ENCODE assay signal across 8 cellular contexts in genomic region chr6:148509789-148510581, GRCh38.
DNase-seq lines count a peak whose midpoint lies in the region; ATAC-seq lines count a peak whose summit lies in the region.

No MANE protein-coding gene starts in this region.

- DNase-seq in NOMO-1 treated with dmso at 0.1 percent for 144 hours (lab: John Stamatoyannopoulos, UW; ENCODE audit: unreplicated experiment) (peak; percentile 89), ACHN (no peak), T-helper 9 cell (no peak)
- DNase-seq in stimulated activated naive CD4-positive, alpha-beta T cell (lab: John Stamatoyannopoulos, UW) = no peak

- H3K4me3 ChIP-seq in ectodermal cell (ENCODE audit: insufficient read depth, low read depth, low read length) = peak overlapping the region; percentile 22
- peak overlapping the region; percentile 55 to 69 for H3K4me3 ChIP-seq in muscle layer of colon (ENCODE audit: low read depth in 1 of 2, low read length in 2 of 2)

- H3K27ac ChIP-seq in ectodermal cell (ENCODE audit: insufficient read depth, low read depth, low read length, poor library complexity, severe bottlenecking) (peak overlapping the region; percentile 68), muscle layer of colon (ENCODE audit: low read depth, low read length) (peak overlapping the region; percentile 83)

- in situ Hi-C loops in ACHN (cut with HindIII; ENCODE audit: low pct_ligation_motif_present, low pct_unique_long_range_greater_than_20kb, low sequenced_read_pairs) = no loop called here

- WGBS in ectodermal cell, 2 experiments = 71 to 77% methylated on average over 5 of the region's 6 CpGs

- H3K27me3 ChIP-seq in ectodermal cell (ENCODE audit: control insufficient read depth, insufficient read depth, low read length, poor library complexity, severe bottlenecking) = no peaks in the 10 kb centered on the region
- no peaks in the 10 kb centered on the region for H3K27me3 ChIP-seq in muscle layer of colon (ENCODE audit: control insufficient read depth in 1 of 2, insufficient read depth in 2 of 2, low read length in 2 of 2)

- peak overlapping the region; percentile 62 for H3K9ac ChIP-seq in muscle layer of colon (ENCODE audit: low read length)

- H3K36me3 ChIP-seq in ectodermal cell (ENCODE audit: control insufficient read depth, insufficient read depth, low read length) = no peaks in the 10 kb centered on the region
- no peaks in the 10 kb centered on the region for H3K36me3 ChIP-seq in muscle layer of colon (ENCODE audit: insufficient read depth, low read length)

- H3K9me3 ChIP-seq in ectodermal cell (ENCODE audit: control insufficient read depth, low read length) (no peaks in the 10 kb centered on the region), muscle layer of colon (ENCODE audit: low read length) (no peaks in the 10 kb centered on the region)

- peak; percentile 84 for ATAC-seq in GM18867 (IDR thresholded peaks at IDR 0.05; ENCODE audit: unreplicated experiment)
- peak; percentile 66 for ATAC-seq in HG03039 (IDR thresholded peaks at IDR 0.05; ENCODE audit: unreplicated experiment)

- H3K4me1 ChIP-seq in ectodermal cell (ENCODE audit: control insufficient read depth, insufficient read depth, low read length) (peaks cover 35% of the 10 kb centered on the region), muscle layer of colon (ENCODE audit: insufficient read depth, low read length) (peaks cover 44% of the 10 kb centered on the region)
